Comparison of ENCODE assay signal across 8 cellular contexts in the genomic region with DNA sequence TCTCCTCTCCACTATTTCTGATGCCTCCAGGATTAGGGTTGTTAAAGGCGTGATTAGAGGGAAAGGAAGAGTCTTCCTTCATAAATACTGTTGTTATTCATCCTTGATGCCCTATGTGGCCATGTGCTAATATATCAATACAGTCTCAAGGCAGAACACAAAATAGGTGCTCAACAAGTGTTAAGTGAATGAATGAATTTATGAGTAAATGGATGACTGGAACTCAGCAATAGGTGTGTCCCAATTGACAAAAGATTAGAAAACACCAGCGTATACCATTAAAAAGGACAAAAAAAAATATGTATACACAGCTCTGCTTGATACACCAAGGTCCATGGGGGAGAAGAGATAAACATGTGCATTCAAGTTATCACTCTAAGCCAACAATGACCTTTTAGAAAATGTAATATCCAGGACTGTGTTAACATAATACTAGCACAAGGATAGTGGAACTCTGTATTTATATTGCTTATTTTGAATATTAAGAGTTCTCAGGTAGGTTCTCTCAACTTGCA.
"Had no signal": no experiment of that assay in that cellular context is flagged by ENCODE, and none has a peak within 500 bp of the region (broad histone marks: within the 10 kb centered on the region; RNA-seq: fewer than 3 reads in every experiment).

No MANE protein-coding gene starts in this region.

- FAIRE-seq: HepG2, HTR-8/SVneo had no signal

- H3K27me3 Mint-ChIP-seq: IgD-negative memory B cell had no signal

- H3K4me3 Mint-ChIP-seq: IgD-negative memory B cell had no signal

- H3K27ac ChIP-seq: HL-60, KMS-11 had no signal

- H3K9ac ChIP-seq: KMS-11 had no signal

- H3K4me2 ChIP-seq: KMS-11 had no signal

- H3K9me3 Mint-ChIP-seq: IgD-negative memory B cell had no signal

- DNase-seq: IMR-90, KBM-7, KG1 had no signal

- H3K27ac Mint-ChIP-seq: IgD-negative memory B cell had no signal

- ATAC-seq: HepG2 had no signal

- H3K36me3 Mint-ChIP-seq: IgD-negative memory B cell had no signal
